In genomic region chr15:76285241-76285825, GRCh38 we compare ENCODE assay signal across 8 cellular contexts. TPM values are rescaled to one million over a fixed set of nuclear protein-coding genes. Genes with fewer than 3 reads are reported as not detected.
A peak's percentile ranks its signal among the peaks of the same experiment; 100 is the strongest.
DNase-seq lines count a peak whose midpoint lies in the region; ATAC-seq and TF ChIP-seq lines count a peak whose summit lies in the region.

No MANE protein-coding gene starts in this region.

- CTCF ChIA-PET in AG04449 (lab: Yijun Ruan, JAX), result interaction anchor here (0.6 to 1.4 kb wide), 6 partner anchors 9 to 631 kb away, joined by 3 to 5 read pairs (median 4); no protein-coding TSS in a partner anchor

- no peak for DNase-seq in AG04449 (ENCODE audit: low read depth, low spot score)
- peak; percentile 14 for DNase-seq in GM12865 (ENCODE audit: low read depth)
- peak; percentile 56 for DNase-seq in RKO (ENCODE audit: low spot score)
- peak; percentile 26 for DNase-seq in fibroblast of peridontal ligament (ENCODE audit: extremely low read depth)
- no peak for DNase-seq in OCI-M1 (lab: John Stamatoyannopoulos, UW)
- DNase-seq in SK-N-DZ (ENCODE audit: low spot score), result no peak
- DNase-seq in mucosa of gallbladder (ENCODE audit: low spot score), result no peak

- TF ChIP-seq CTCF in AG04449 (IDR thresholded peaks at IDR 0.05; ENCODE audit: insufficient read depth, low read length, missing control alignments) (peak; percentile 36), GM12865 (IDR thresholded peaks at IDR 0.05; ENCODE audit: insufficient read depth, low read depth, low read length, missing control alignments) (peak; percentile 47)

- POLR2A ChIA-PET in AG04449 (lab: Yijun Ruan, JAX), result no interaction called here

- no peak overlapping the region for H3K4me3 ChIP-seq in AG04449 (ENCODE audit: low read depth, low read length)
- no peak overlapping the region for H3K4me3 ChIP-seq in GM12865 (ENCODE audit: low read depth, low read length)

- ATAC-seq in HG03175 (IDR thresholded peaks at IDR 0.05; ENCODE audit: unreplicated experiment), result no peak

RNA-seq across cellular contexts. Expression of gene ETFA, which starts 25.9 kb away (rescaled TPM):
- 238 and 247 TPM in 2 replicates for polyA plus RNA-seq in SK-N-DZ (2014; cell fraction: cytosol; rRNA removed)
- 176 and 188 TPM in 2 replicates for polyA plus RNA-seq in SK-N-DZ (2014; cell fraction: nucleus; rRNA removed)
- 123 TPM for total RNA-seq in mucosa of gallbladder

RNA-seq across cellular contexts. Expression of gene ISL2, which starts 51.2 kb away (rescaled TPM):
- polyA plus RNA-seq in SK-N-DZ (2014; cell fraction: cytosol; rRNA removed), result 10.2 and 11.3 TPM in 2 replicates
- 19.9 and 23.2 TPM in 2 replicates for polyA plus RNA-seq in SK-N-DZ (2014; cell fraction: nucleus; rRNA removed)
- 0.86 TPM for total RNA-seq in mucosa of gallbladder

Comparison
In these comparisons a context has a peak if more than half of its experiments do, and no peak if none do; other contexts are left out.
1. DNase-seq: peak in GM12865 (single experiment), RKO (single experiment) and fibroblast of peridontal ligament (single experiment); none in AG04449 (single experiment), OCI-M1 (single experiment), SK-N-DZ (single experiment) and mucosa of gallbladder (single experiment).